27 cellular contexts compared by ENCODE assay signal in the genomic region with DNA sequence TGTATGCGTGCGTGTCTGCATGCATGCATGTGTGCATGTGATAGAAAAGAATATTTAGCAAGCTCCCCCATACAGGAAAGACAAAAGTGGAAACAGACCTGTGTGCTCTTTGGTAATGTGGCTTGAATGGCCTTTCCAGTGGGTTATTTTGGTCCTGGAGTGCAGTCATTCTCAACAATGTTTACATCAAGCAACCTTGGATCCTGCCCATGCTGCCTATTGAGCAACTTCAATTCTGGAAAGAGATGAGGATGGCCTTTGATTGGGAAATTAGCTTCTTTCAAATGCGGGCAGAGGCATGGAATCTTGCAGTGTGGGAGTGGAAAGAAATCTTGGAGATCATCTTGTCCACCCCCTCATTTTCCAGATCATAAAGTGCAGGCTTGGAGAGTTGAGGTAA.
DNase-seq lines count a peak whose midpoint lies in the region; ATAC-seq, FAIRE-seq and TF ChIP-seq lines count a peak whose summit lies in the region.
"Had no signal": no experiment of that assay in that cellular context is flagged by ENCODE, and none has a peak within 500 bp of the region (broad histone marks: within the 10 kb centered on the region; RNA-seq: fewer than 3 reads in every experiment).

No MANE protein-coding gene starts in this region.

- no peaks in the 10 kb centered on the region for H3K4me1 ChIP-seq in lower lobe of right lung
- H3K4me1 ChIP-seq: psoas muscle, tibial artery had no signal

- no peak for TF ChIP-seq CTCF in fibroblast of mammary gland (conservative IDR thresholded peaks at IDR 0.05; ENCODE audit: control insufficient read depth, insufficient read depth, low read depth, low read length)
- no peak for TF ChIP-seq CTCF in lower lobe of right lung (IDR thresholded peaks at IDR 0.05)

- no peaks in the 10 kb centered on the region for H3K27me3 ChIP-seq in lower lobe of right lung (ENCODE audit: low read depth)
- H3K27me3 ChIP-seq: BLaER1 treated with 17β-estradiol and CSF1 and Interleukin-3, amounts not matched to agents 10 nM and 100 nM; gastrocnemius medialis; MG63 had no signal

- H3K27ac ChIP-seq in lower lobe of right lung: no peak overlapping the region
- H3K27ac ChIP-seq: BLaER1 treated with 17β-estradiol and CSF1 and Interleukin-3, amounts not matched to agents 10 nM and 100 nM; cardiac muscle cell; gastrocnemius medialis; neutrophil; psoas muscle; tibial artery had no signal

- H3K9me3 ChIP-seq in lower lobe of right lung: no peaks in the 10 kb centered on the region
- H3K9me3 ChIP-seq: gastrocnemius medialis, neutrophil had no signal

- FAIRE-seq in urothelium cell line (lab: Jason Lieb, UNC): no peak

- intact Hi-C loops in cardiac septum (cut with DNase I) (no loop called here), Right ventricle myocardium inferior (cut with DNase I) (no loop called here), lower lobe of right lung (cut with DNase I) (no loop called here)

- ATAC-seq in Right ventricle myocardium inferior: no peak
- peak; percentile 47 to 70 for ATAC-seq in lower lobe of right lung
- ATAC-seq: gastrocnemius medialis; stimulated activated naive B cell treated with anti-CD40 and anti-IgM and Interleukin-4, amounts not matched to agents 10 μg/mL and 1 μg/mL and 100 μg/mL, for 72 hours; WTC11 had no signal

- no peak overlapping the region for H3K4me3 ChIP-seq in fibroblast of mammary gland (ENCODE audit: control insufficient read depth, low read depth, low read length)
- no peak overlapping the region for H3K4me3 ChIP-seq in lower lobe of right lung
- H3K4me3 ChIP-seq: BLaER1 treated with 17β-estradiol and CSF1 and Interleukin-3, amounts not matched to agents 10 nM and 100 nM; cardiac muscle cell; gastrocnemius medialis; MG63; psoas muscle; smooth muscle cell; tibial artery had no signal

- DNase-seq in cardiac septum (ENCODE audit: low spot score): peak; percentile 15
- no peak for DNase-seq in Right ventricle myocardium inferior (ENCODE audit: missing footprints)
- DNase-seq in fibroblast of mammary gland (ENCODE audit: low read depth): peak; percentile 79
- no peak for DNase-seq in lower lobe of right lung
- DNase-seq in urothelium cell line (ENCODE audit: low spot score): no peak
- no peak for DNase-seq in germinal center (ENCODE audit: low spot score)
- DNase-seq in NCI-H82 (lab: John Stamatoyannopoulos, UW): no peak
- DNase-seq in NCI-H2227 (lab: John Stamatoyannopoulos, UW; ENCODE audit: unreplicated experiment): no peak
- DNase-seq: activated CD4-positive, alpha-beta T cell treated with anti-CD3 and anti-CD28 coated beads, Interleukin-2, amount 50 U/mL, for 48 hours; activated gamma-delta T cell treated with Interleukin-2 at 50 U/mL for 16 hours; amygdala; gastrocnemius medialis; H9; kidney glomerular epithelial cell; MG63; NCI-H1417 treated with DMSO at 0.1 percent for 48 hours; NCI-H2171 treated with DMSO at 0.1 percent for 48 hours; NCI-H69; psoas muscle; stimulated activated naive B cell treated with anti-CD40 and anti-IgM and Interleukin-4, amounts not matched to agents 10 μg/mL and 1 μg/mL and 100 μg/mL, for 72 hours; T-helper 9 cell had no signal

- no peaks in the 10 kb centered on the region for H3K36me3 ChIP-seq in lower lobe of right lung
- H3K36me3 ChIP-seq: BLaER1 treated with 17β-estradiol and CSF1 and Interleukin-3, amounts not matched to agents 10 nM and 100 nM; cardiac muscle cell; gastrocnemius medialis; MG63; neutrophil; tibial artery had no signal

Comparison
In these comparisons a context has a peak if more than half of its experiments do, and no peak if none do; other contexts are left out.
1. DNase-seq: peak in cardiac septum (single experiment) and fibroblast of mammary gland (single experiment); none in Right ventricle myocardium inferior (single experiment), lower lobe of right lung (single experiment), urothelium cell line (single experiment), germinal center (single experiment), NCI-H82 (single experiment) and NCI-H2227 (single experiment).